12 cellular contexts compared by ENCODE assay signal in the genomic region with DNA sequence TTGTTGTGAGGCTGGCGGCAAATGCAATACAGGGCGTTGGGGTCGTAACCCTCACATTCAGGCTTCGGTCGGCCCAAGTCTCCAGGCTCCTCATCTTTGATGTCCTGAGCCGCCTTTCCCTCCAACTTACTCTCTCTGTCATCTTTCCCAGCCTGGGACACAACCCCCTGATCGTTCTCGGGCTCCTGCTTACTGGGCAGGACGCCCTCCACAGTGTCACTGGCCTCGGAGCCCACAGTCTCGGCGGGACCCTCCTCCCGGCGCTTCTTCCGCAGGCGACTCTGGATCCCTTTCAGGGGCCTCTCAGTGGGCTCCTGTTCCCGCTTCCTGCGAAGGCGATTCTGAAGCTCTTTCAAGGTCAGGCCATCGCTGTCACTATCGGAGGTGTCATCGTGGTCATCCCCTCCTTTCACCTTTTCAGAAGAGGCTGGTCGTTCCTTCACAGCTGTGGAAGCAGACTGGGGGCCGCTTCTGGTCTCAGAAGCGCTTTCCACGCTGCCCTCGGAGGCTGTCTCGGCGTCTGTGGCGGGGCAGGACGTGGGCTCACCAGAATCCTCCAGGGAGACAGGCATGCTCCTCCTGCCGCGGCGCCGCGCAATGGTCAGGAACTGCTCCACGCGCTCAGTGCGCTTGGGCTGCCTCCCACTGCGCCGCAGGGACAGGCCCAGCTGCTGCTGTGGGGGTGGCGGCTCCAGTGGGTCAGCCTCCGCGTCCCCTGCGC.
"Had no signal": no experiment of that assay in that cellular context is flagged by ENCODE, and none has a peak within 500 bp of the region (broad histone marks: within the 10 kb centered on the region; RNA-seq: fewer than 3 reads in every experiment).

No MANE protein-coding gene starts in this region.

- H3K4me3 Mint-ChIP-seq: activated CD4-positive, alpha-beta memory T cell treated with anti-CD3 and anti-CD28 coated beads, Interleukin-2, amount 10 ng/mL, durations not matched to agents 7 days and 5 days; immature natural killer cell; nephron; T-helper 2 cell treated with Interferon-gamma antibody and Interleukin-4, amounts not matched to agents 5 μg/mL and 100 μg/mL, for 36 hours had no signal

- H3K9me3 ChIP-seq: esophagus muscularis mucosa, uterus had no signal

- H3K27ac Mint-ChIP-seq: activated CD4-positive, alpha-beta memory T cell treated with anti-CD3 and anti-CD28 coated beads, Interleukin-2, amount 10 ng/mL, durations not matched to agents 7 days and 5 days; nephron; T-helper 2 cell treated with Interferon-gamma antibody and Interleukin-4, amounts not matched to agents 5 μg/mL and 100 μg/mL, for 36 hours had no signal

- H3K27ac ChIP-seq: brain microvascular endothelial cell, esophagus muscularis mucosa, uterus had no signal

- H3K27me3 ChIP-seq: brain microvascular endothelial cell, esophagus muscularis mucosa, uterus had no signal

- DNase-seq: activated CD4-positive, alpha-beta memory T cell treated with anti-CD3 and anti-CD28 coated beads, Interleukin-2, amount 10 ng/mL, durations not matched to agents 7 days and 5 days; activated CD4-positive, alpha-beta T cell treated with anti-CD3 and anti-CD28 coated beads for 1 hour; activated naive CD4-positive, alpha-beta T cell treated with anti-CD3 and anti-CD28 coated beads, Interleukin-2, amount 50 U/mL, for 16 hours; amniotic stem cell; brain microvascular endothelial cell; immature natural killer cell; mesenchymal stem cell; stimulated activated CD4-positive, alpha-beta T cell treated with anti-CD3 and anti-CD28 coated beads, Interleukin-12 subunit alpha, Interleukin-12 subunit beta, amount 100 ng/mL, for 4 hours; uterus had no signal

- H3K36me3 ChIP-seq: uterus had no signal

- H3K4me3 ChIP-seq: esophagus muscularis mucosa, uterus had no signal

- H3K9me3 Mint-ChIP-seq: activated CD4-positive, alpha-beta memory T cell treated with anti-CD3 and anti-CD28 coated beads, Interleukin-2, amount 10 ng/mL, durations not matched to agents 7 days and 5 days; immature natural killer cell; nephron; T-helper 2 cell treated with Interferon-gamma antibody and Interleukin-4, amounts not matched to agents 5 μg/mL and 100 μg/mL, for 36 hours had no signal

- H3K27me3 Mint-ChIP-seq: activated CD4-positive, alpha-beta memory T cell treated with anti-CD3 and anti-CD28 coated beads, Interleukin-2, amount 10 ng/mL, durations not matched to agents 7 days and 5 days had no signal
